ENCODE assay signal across 12 cellular contexts in the genomic region with DNA sequence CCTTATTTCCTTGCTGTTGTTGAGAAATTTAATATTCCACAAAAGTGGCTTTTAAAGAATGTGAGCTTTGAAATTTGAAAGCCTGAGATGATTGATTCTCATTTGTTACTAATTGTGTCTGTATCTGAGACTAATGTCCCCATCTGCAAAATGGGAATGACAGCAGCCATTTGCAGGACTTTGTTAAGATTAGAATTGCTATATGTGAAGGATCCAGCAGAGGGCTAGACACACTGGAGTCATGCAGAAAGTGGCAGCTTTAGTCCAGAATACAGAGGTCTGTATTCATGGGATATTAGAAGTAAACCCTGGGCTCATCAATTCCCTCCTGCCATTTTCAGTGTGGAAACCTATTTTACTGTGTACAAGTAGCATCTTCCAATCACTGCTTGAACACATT.
DNase-seq lines count a peak whose midpoint lies in the region; ATAC-seq, FAIRE-seq and TF ChIP-seq lines count a peak whose summit lies in the region.
"Had no signal": no experiment of that assay in that cellular context is flagged by ENCODE, and none has a peak within 500 bp of the region (broad histone marks: within the 10 kb centered on the region; RNA-seq: fewer than 3 reads in every experiment).

No MANE protein-coding gene starts in this region.

- H3K4me1 ChIP-seq in astrocyte (ENCODE audit: insufficient read depth, low read length), result no peaks in the 10 kb centered on the region
- H3K4me1 ChIP-seq in tibial artery, result no peaks in the 10 kb centered on the region
- H3K4me1 ChIP-seq: upper lobe of left lung had no signal

- no peak for FAIRE-seq in astrocyte (lab: Jason Lieb, UNC)
- FAIRE-seq: G401.6 had no signal

- H3K27me3 Mint-ChIP-seq in astrocyte (ENCODE audit: low read depth, unreplicated experiment), result no peaks in the 10 kb centered on the region

- DNase-seq in AG09319 (ENCODE audit: extremely low read depth, low read depth), result no peak
- DNase-seq in astrocyte (ENCODE audit: low read depth), result no peak
- no peak for DNase-seq in tibial artery
- no peak for DNase-seq in NCI-H226
- no peak for DNase-seq in left ventricle myocardium superior
- DNase-seq: effector CD8-positive, alpha-beta T cell; ovary; upper lobe of left lung had no signal

- H3K36me3 ChIP-seq in astrocyte (ENCODE audit: insufficient read depth, low read length) (no peaks in the 10 kb centered on the region), tibial artery (no peaks in the 10 kb centered on the region)
- H3K36me3 ChIP-seq: ovary, upper lobe of left lung had no signal

- no peak overlapping the region for H3K4me3 Mint-ChIP-seq in astrocyte (ENCODE audit: unreplicated experiment)

- no peaks in the 10 kb centered on the region for H4K20me1 ChIP-seq in astrocyte (ENCODE audit: insufficient read depth, low read length)

- no peaks in the 10 kb centered on the region for H3K36me3 Mint-ChIP-seq in astrocyte (ENCODE audit: low read depth, unreplicated experiment)

- no peak overlapping the region for H3K4me2 ChIP-seq in astrocyte (ENCODE audit: low read length)

- no peak overlapping the region for H3K4me3 ChIP-seq in astrocyte (ENCODE audit: insufficient read depth, low read depth, low read length)
- no peak overlapping the region for H3K4me3 ChIP-seq in tibial artery
- H3K4me3 ChIP-seq: ovary, upper lobe of left lung had no signal

- no peaks in the 10 kb centered on the region for H3K79me2 ChIP-seq in astrocyte (ENCODE audit: insufficient read depth, low read length)

- no peak overlapping the region for H3K9ac ChIP-seq in astrocyte (ENCODE audit: low read length)

- no peak overlapping the region for H3K27ac Mint-ChIP-seq in astrocyte (ENCODE audit: unreplicated experiment)

- intact Hi-C loops in tibial artery (cut with DNase I; ENCODE audit: low total_unique reads) (no loop called here), left ventricle myocardium superior (cut with micrococcal nuclease) (no loop called here)

- no peaks in the 10 kb centered on the region for H3K9me3 ChIP-seq in astrocyte (ENCODE audit: insufficient read depth, low read depth, low read length)
- no peaks in the 10 kb centered on the region for H3K9me3 ChIP-seq in tibial artery
- H3K9me3 ChIP-seq: ovary, upper lobe of left lung had no signal

- TF ChIP-seq CTCF in AG09319 (IDR thresholded peaks at IDR 0.05; ENCODE audit: low read depth, low read length) (peak; percentile 2), astrocyte (IDR thresholded peaks at IDR 0.05; ENCODE audit: insufficient read depth, low read depth, low read length) (peak; percentile 4), tibial artery (IDR thresholded peaks at IDR 0.05) (no peak)

- H3K27me3 ChIP-seq in astrocyte (ENCODE audit: insufficient read depth, low read length), result no peaks in the 10 kb centered on the region
- H3K27me3 ChIP-seq in tibial artery, result no peaks in the 10 kb centered on the region
- H3K27me3 ChIP-seq: ovary, upper lobe of left lung had no signal

- no peaks in the 10 kb centered on the region for H3K9me3 Mint-ChIP-seq in astrocyte (ENCODE audit: unreplicated experiment)

- H3K4me1 Mint-ChIP-seq in astrocyte (ENCODE audit: low read depth, unreplicated experiment), result peaks cover 10% of the 10 kb centered on the region

- no peak overlapping the region for H3K27ac ChIP-seq in astrocyte (ENCODE audit: low read depth, low read length)
- no peak overlapping the region for H3K27ac ChIP-seq in tibial artery
- H3K27ac ChIP-seq: ovary, upper lobe of left lung had no signal

- ATAC-seq in GM18868 (IDR thresholded peaks at IDR 0.05; ENCODE audit: unreplicated experiment) (peak; percentile 80), HG03520 (IDR thresholded peaks at IDR 0.05; ENCODE audit: unreplicated experiment) (peak; percentile 86), GM18511 (IDR thresholded peaks at IDR 0.05; ENCODE audit: unreplicated experiment) (no peak), left ventricle myocardium superior (no peak)

- no peak overlapping the region for H2AFZ ChIP-seq in astrocyte (ENCODE audit: low read depth, low read length)

Comparison
In these comparisons a context has a peak if more than half of its experiments do, and no peak if none do; other contexts are left out.
1. CTCF ChIP-seq: peak in AG09319 (single experiment) and astrocyte (single experiment); none in tibial artery (0 of 2).
2. ATAC-seq: peak in GM18868 (single experiment) and HG03520 (single experiment); none in GM18511 (single experiment) and left ventricle myocardium superior (single experiment).